Comparison of ENCODE assay signal across 15 cellular contexts in genomic region chr9:20307662-20308061, GRCh38.
DNase-seq lines count a peak whose midpoint lies in the region; ATAC-seq and TF ChIP-seq lines count a peak whose summit lies in the region.
"Had no signal": no experiment of that assay in that cellular context is flagged by ENCODE, and none has a peak within 500 bp of the region (broad histone marks: within the 10 kb centered on the region; RNA-seq: fewer than 3 reads in every experiment).

No MANE protein-coding gene starts in this region.

- no peak overlapping the region for H3K27ac ChIP-seq in body of pancreas
- H3K27ac ChIP-seq: SJCRH30 had no signal

- peaks cover 5% of the 10 kb centered on the region for H3K9me3 Mint-ChIP-seq in WTC11
- H3K9me3 Mint-ChIP-seq: CD4-positive, alpha-beta T cell had no signal

- peaks cover 11% of the 10 kb centered on the region for H3K27me3 Mint-ChIP-seq in WTC11 (ENCODE audit: low read depth)
- H3K27me3 Mint-ChIP-seq: CD4-positive, alpha-beta T cell had no signal

- intact Hi-C loops in body of pancreas (cut with DNase I) = no loop called here

- no peak for TF ChIP-seq CTCF in WTC11 (IDR thresholded peaks at IDR 0.05)
- TF ChIP-seq CTCF in body of pancreas (IDR thresholded peaks at IDR 0.05) = no peak

- peaks cover 6% of the 10 kb centered on the region for H3K4me1 ChIP-seq in body of pancreas
- H3K4me1 ChIP-seq: SJCRH30 had no signal

- DNase-seq in ELF-1 (ENCODE audit: low read depth, low spot score) (peak; percentile 55), NCI-H1092 (lab: John Stamatoyannopoulos, UW) (peak; percentile 6), WTC11 (ENCODE audit: low spot score) (peak; percentile 44), iPS-NIHi7 (ENCODE audit: extremely low spot score) (peak; percentile 51), body of pancreas (no peak)
- no peak for DNase-seq in activated CD4-positive, alpha-beta T cell treated with anti-CD3 and anti-CD28 coated beads, Interleukin-2, amount 50 U/mL, for 1 hour
- DNase-seq: ACHN; CD4-positive, alpha-beta T cell; NCI-H187; NCI-H82; RPMI8226 had no signal

- TF ChIP-seq POLR2A in body of pancreas (IDR thresholded peaks at IDR 0.05) = no peak

- peaks cover 64% of the 10 kb centered on the region for H3K4me1 Mint-ChIP-seq in WTC11

- POLR2A ChIA-PET in WTC11 (lab: Charles Lee) = interaction anchor here (0.6 kb wide), 2 partner anchors 705 to 794 kb away, joined by 3 read pairs; no protein-coding TSS in a partner anchor

- 31 to 35% methylated on average over 8 of the region's 8 CpGs for WGBS in body of pancreas, 2 donors

- no peaks in the 10 kb centered on the region for H3K27me3 ChIP-seq in body of pancreas
- H3K27me3 ChIP-seq: SJCRH30 had no signal

- ATAC-seq in WTC11 (peak; percentile 80), HG02981 (IDR thresholded peaks at IDR 0.05; ENCODE audit: unreplicated experiment) (no peak), body of pancreas (no peak), GM21390 (IDR thresholded peaks at IDR 0.05; ENCODE audit: unreplicated experiment) (no peak)
- ATAC-seq: K562 had no signal

- no peaks in the 10 kb centered on the region; the same call in 1 of the 2 replicates for H3K36me3 Mint-ChIP-seq in WTC11

- no peak overlapping the region for H3K27ac Mint-ChIP-seq in WTC11
- H3K27ac Mint-ChIP-seq: CD4-positive, alpha-beta T cell had no signal

- H3K4me3 ChIP-seq in body of pancreas = no peak overlapping the region
- H3K4me3 ChIP-seq: K562, SJCRH30 had no signal

- H3K36me3 ChIP-seq in body of pancreas (replicated peaks in 1 of 2; ENCODE audit: insufficient read depth in 1 of 2, low read depth in 2 of 2) = no peaks in the 10 kb centered on the region
- H3K36me3 ChIP-seq: SJCRH30 had no signal

- H3K9me3 ChIP-seq in body of pancreas = no peaks in the 10 kb centered on the region
- H3K9me3 ChIP-seq: SJCRH30 had no signal

- CTCF ChIA-PET in WTC11 (lab: Charles Lee) = interaction anchor here (0.7 to 1.4 kb wide), 6 partner anchors 13 to 565 kb away, joined by 3 to 4 read pairs (median 3); no protein-coding TSS in a partner anchor

- no peak overlapping the region for H3K4me3 Mint-ChIP-seq in WTC11
- H3K4me3 Mint-ChIP-seq: CD4-positive, alpha-beta T cell had no signal

TF ChIP-seq in WTC11, 78 proteins besides CTCF, POLR2A, EP300 and RAD21 (continues in another document):
- no peak for TF ChIP-seq TCF7 (CRISPR knock-in tag; IDR thresholded peaks at IDR 0.05; ENCODE audit: low read depth)
- no peak for TF ChIP-seq E2F5 (CRISPR knock-in tag; IDR thresholded peaks at IDR 0.05)
- TF ChIP-seq SP1 (CRISPR knock-in tag; conservative IDR thresholded peaks at IDR 0.05) = no peak
- no peak for TF ChIP-seq SMAD3 (CRISPR knock-in tag; IDR thresholded peaks at IDR 0.05; ENCODE audit: borderline replicate concordance)
- TF ChIP-seq AR (CRISPR knock-in tag; IDR thresholded peaks at IDR 0.05) = no peak
- TF ChIP-seq KAT7 (CRISPR knock-in tag; IDR thresholded peaks at IDR 0.05; ENCODE audit: borderline replicate concordance) = no peak
- no peak for TF ChIP-seq ZBTB43 (CRISPR knock-in tag; IDR thresholded peaks at IDR 0.05)
- TF ChIP-seq ELF4 (CRISPR knock-in tag; IDR thresholded peaks at IDR 0.05; ENCODE audit: low read depth) = no peak
- no peak for TF ChIP-seq ATF3 (CRISPR knock-in tag; conservative IDR thresholded peaks at IDR 0.05)
- no peak for TF ChIP-seq ZNF532 (CRISPR knock-in tag; IDR thresholded peaks at IDR 0.05; ENCODE audit: borderline replicate concordance)
- TF ChIP-seq ZNF281 (CRISPR knock-in tag; IDR thresholded peaks at IDR 0.05) = no peak

Comparison
In these comparisons a context has a peak if more than half of its experiments do, and no peak if none do; other contexts are left out.
1. DNase-seq: peak in ELF-1 (single experiment), NCI-H1092 (single experiment), WTC11 (single experiment) and iPS-NIHi7 (single experiment); none in activated CD4-positive, alpha-beta T cell treated with anti-CD3 and anti-CD28 coated beads, Interleukin-2, amount 50 U/mL, for 1 hour (single experiment) and body of pancreas (0 of 4).